Comparison of ENCODE assay signal across 34 cellular contexts in genomic region chr14:20748439-20748838, GRCh38. TPM values are rescaled to one million over a fixed set of nuclear protein-coding genes. Genes with fewer than 3 reads are reported as not detected.
"Had no signal": no experiment of that assay in that cellular context is flagged by ENCODE, and none has a peak within 500 bp of the region (broad histone marks: within the 10 kb centered on the region; RNA-seq: fewer than 3 reads in every experiment).

No MANE protein-coding gene starts in this region.

- H3K9me3 ChIP-seq: gastrocnemius medialis had no signal

- H3K27ac ChIP-seq: epithelial cell of prostate, esophagus squamous epithelium, gastrocnemius medialis, heart right ventricle, left lung, lower lobe of right lung had no signal

- ATAC-seq: effector memory CD8-positive, alpha-beta T cell; esophagus mucosa; gastrocnemius medialis; heart right ventricle; left lung; left ventricle myocardium superior; lower lobe of right lung had no signal

- H3K36me3 ChIP-seq: esophagus squamous epithelium, gastrocnemius medialis, heart right ventricle, left lung, lower lobe of right lung had no signal

- H3K4me3 ChIP-seq: esophagus squamous epithelium, gastrocnemius medialis, heart right ventricle, left lung, lower lobe of right lung had no signal

- H3K4me1 ChIP-seq: gastrocnemius medialis, left lung, lower lobe of right lung had no signal

- FAIRE-seq: colon, endometrium, islet of Langerhans, keratinocyte had no signal

- H3K27me3 ChIP-seq: esophagus squamous epithelium, gastrocnemius medialis, heart right ventricle, left lung had no signal

- DNase-seq: cortex of kidney; effector CD8-positive, alpha-beta T cell; effector memory CD8-positive, alpha-beta T cell; endodermal cell; erythroblast; esophagus squamous epithelium; foreskin fibroblast; foreskin melanocyte; gastrocnemius medialis; glutamatergic neuron; head of caudate nucleus; heart right ventricle; hippocampal formation; left lung; left ventricle myocardium superior; lower lobe of right lung; mesenchymal stem cell; naive B cell had no signal

RNA-seq across cellular contexts. Expression of gene EDDM3A, which starts 2.8 kb away (rescaled TPM):
- total RNA-seq: cerebellum, dermis microvascular lymphatic vessel endothelial cell, endodermal cell, esophagus mucosa, esophagus squamous epithelium, gastrocnemius medialis, glomerular endothelial cell, heart right ventricle, kidney epithelial cell, left lung, left ventricle myocardium superior, lower leg skin, lower lobe of right lung, lung microvascular endothelial cell, mesenteric fat pad, mesothelial cell of epicardium, mononuclear cell, myocyte had no signal
- polyA plus RNA-seq: heart right ventricle, keratinocyte had no signal

RNA-seq across cellular contexts. Expression of gene EDDM3B, which starts 19.8 kb away (rescaled TPM):
- total RNA-seq: cerebellum, dermis microvascular lymphatic vessel endothelial cell, endodermal cell, esophagus mucosa, esophagus squamous epithelium, gastrocnemius medialis, glomerular endothelial cell, heart right ventricle, kidney epithelial cell, left lung, left ventricle myocardium superior, lower leg skin, lower lobe of right lung, lung microvascular endothelial cell, mesenteric fat pad, mesothelial cell of epicardium, mononuclear cell, myocyte had no signal
- polyA plus RNA-seq: heart right ventricle, keratinocyte had no signal

RNA-seq across cellular contexts. Expression of gene RNASE6, which starts 32.6 kb away (rescaled TPM):
- total RNA-seq: dermis microvascular lymphatic vessel endothelial cell, endodermal cell, kidney epithelial cell, lung microvascular endothelial cell, myocyte had no signal
- polyA plus RNA-seq: keratinocyte had no signal

RNA-seq across cellular contexts. Expression of gene RNASE1, which starts 54.2 kb away (rescaled TPM):
- total RNA-seq: kidney epithelial cell, mononuclear cell, myocyte had no signal
